ENCODE assay signal across 13 cellular contexts in genomic region chr4:102599455-102599854, GRCh38.
A peak's percentile ranks its signal among the peaks of the same experiment; 100 is the strongest.
DNase-seq lines count a peak whose midpoint lies in the region; ATAC-seq and TF ChIP-seq lines count a peak whose summit lies in the region.
"Had no signal": no experiment of that assay in that cellular context is flagged by ENCODE, and none has a peak within 500 bp of the region (broad histone marks: within the 10 kb centered on the region; RNA-seq: fewer than 3 reads in every experiment).

No MANE protein-coding gene starts in this region.

- H3K4ac ChIP-seq in mesenchymal stem cell (ENCODE audit: low read depth in 1 of 2, low read length in 2 of 2): no peak overlapping the region

- no peak overlapping the region for H2AFZ ChIP-seq in mesenchymal stem cell (ENCODE audit: low read depth, low read length)

- H3K27ac Mint-ChIP-seq in T-helper 2 cell treated with Interferon-gamma antibody and Interleukin-4, amounts not matched to agents 5 μg/mL and 100 μg/mL, for 36 hours: peak overlapping the region; percentile 92
- H3K27ac Mint-ChIP-seq in activated CD4-positive, alpha-beta memory T cell treated with anti-CD3 and anti-CD28 coated beads for 36 hours: peak overlapping the region; percentile 89

- no peak for DNase-seq in T-helper 2 cell treated with Interferon-gamma antibody and Interleukin-4, amounts not matched to agents 5 μg/mL and 100 μg/mL, for 36 hours (ENCODE audit: low spot score)
- no peak for DNase-seq in T-helper 2 cell
- DNase-seq in activated CD4-positive, alpha-beta memory T cell treated with anti-CD3 and anti-CD28 coated beads for 36 hours: no peak
- DNase-seq in mesenchymal stem cell: no peak
- no peak for DNase-seq in anterior cingulate cortex (lab: John Stamatoyannopoulos, UW)
- DNase-seq in stomach: no peak
- DNase-seq: NCI-H2227 treated with DMSO at 0.1 percent for 48 hours, sigmoid colon had no signal

- H4K91ac ChIP-seq in mesenchymal stem cell (ENCODE audit: low read length): no peak overlapping the region

- no peak overlapping the region for H3K14ac ChIP-seq in mesenchymal stem cell (ENCODE audit: low read length in 2 of 2)

- H3K9me3 Mint-ChIP-seq in T-helper 2 cell treated with Interferon-gamma antibody and Interleukin-4, amounts not matched to agents 5 μg/mL and 100 μg/mL, for 36 hours: peaks cover 2% of the 10 kb centered on the region
- H3K9me3 Mint-ChIP-seq in activated CD4-positive, alpha-beta memory T cell treated with anti-CD3 and anti-CD28 coated beads for 36 hours: no peaks in the 10 kb centered on the region
- H3K9me3 Mint-ChIP-seq: central memory CD8-positive, alpha-beta T cell had no signal

- H3K27me3 Mint-ChIP-seq in T-helper 2 cell treated with Interferon-gamma antibody and Interleukin-4, amounts not matched to agents 5 μg/mL and 100 μg/mL, for 36 hours (ENCODE audit: low read depth): no peaks in the 10 kb centered on the region
- H3K27me3 Mint-ChIP-seq in activated CD4-positive, alpha-beta memory T cell treated with anti-CD3 and anti-CD28 coated beads for 36 hours: no peaks in the 10 kb centered on the region
- H3K27me3 Mint-ChIP-seq: central memory CD8-positive, alpha-beta T cell had no signal

- H3K4me1 ChIP-seq in mesenchymal stem cell (ENCODE audit: control insufficient read depth, insufficient read depth, low read depth, low read length): peaks cover 12% of the 10 kb centered on the region
- H3K4me1 ChIP-seq in stomach: peaks cover 0 to 10% (median 0%) of the 10 kb centered on the region in 4 donors
- H3K4me1 ChIP-seq: tibial nerve had no signal

- H3K27me3 ChIP-seq in mesenchymal stem cell (ENCODE audit: control insufficient read depth in 1 of 2, insufficient read depth in 1 of 2, low read length in 2 of 2) (no peaks in the 10 kb centered on the region), stomach (no peaks in the 10 kb centered on the region)
- H3K27me3 ChIP-seq: sigmoid colon, tibial nerve had no signal

- POLR2A ChIA-PET in activated CD4-positive, alpha-beta memory T cell treated with anti-CD3 and anti-CD28 coated beads for 36 hours (lab: Charles Lee): interaction anchor here (0.6 to 1.3 kb wide), 3 partner anchors 13 to 74 kb away, joined by 3 read pairs; no protein-coding TSS in a partner anchor

- H3K4me3 ChIP-seq in mesenchymal stem cell (ENCODE audit: insufficient read depth in 1 of 2, low read depth in 1 of 2, low read length in 2 of 2) (no peak overlapping the region), stomach (no peak overlapping the region)
- H3K4me3 ChIP-seq: sigmoid colon, tibial nerve had no signal

- H3K18ac ChIP-seq in mesenchymal stem cell (ENCODE audit: low read depth in 1 of 2, low read length in 2 of 2): no peak overlapping the region

- no peak overlapping the region for H2BK12ac ChIP-seq in mesenchymal stem cell (ENCODE audit: low read length in 2 of 2)

- no peak for TF ChIP-seq POLR2A in stomach (IDR thresholded peaks at IDR 0.05)

- no peak overlapping the region for H2BK5ac ChIP-seq in mesenchymal stem cell (ENCODE audit: low read depth, low read length, poor library complexity, severe bottlenecking)

- CTCF ChIA-PET in activated CD4-positive, alpha-beta memory T cell treated with anti-CD3 and anti-CD28 coated beads for 36 hours (lab: Charles Lee): interaction anchor here (0.8 to 1.5 kb wide), 5 partner anchors 13 to 28 kb away, joined by 3 read pairs; no protein-coding TSS in a partner anchor

- no peak overlapping the region for H3K4me2 ChIP-seq in mesenchymal stem cell (ENCODE audit: low read length, poor library complexity, severe bottlenecking)

- TF ChIP-seq CTCF in stomach (IDR thresholded peaks at IDR 0.05): no peak

- peak overlapping the region; percentile 25 for H2AK5ac ChIP-seq in mesenchymal stem cell (ENCODE audit: low read length, severe bottlenecking)

- peak overlapping the region; percentile 73 for H3K4me3 Mint-ChIP-seq in T-helper 2 cell treated with Interferon-gamma antibody and Interleukin-4, amounts not matched to agents 5 μg/mL and 100 μg/mL, for 36 hours
- no peak overlapping the region for H3K4me3 Mint-ChIP-seq in activated CD4-positive, alpha-beta memory T cell treated with anti-CD3 and anti-CD28 coated beads for 36 hours

- H2BK15ac ChIP-seq in mesenchymal stem cell (ENCODE audit: low read depth, poor library complexity, severe bottlenecking): no peak overlapping the region

- no peaks in the 10 kb centered on the region for H3K9me3 ChIP-seq in mesenchymal stem cell (ENCODE audit: control insufficient read depth, low read length)
- H3K9me3 ChIP-seq in stomach: no peaks in the 10 kb centered on the region
- H3K9me3 ChIP-seq: sigmoid colon, tibial nerve had no signal

- intact Hi-C loops in activated CD4-positive, alpha-beta memory T cell treated with anti-CD3 and anti-CD28 coated beads for 36 hours (cut with micrococcal nuclease): loop anchor here (1.0 to 2.0 kb wide), 4 partner anchors 9 to 48 kb away; no protein-coding TSS in a partner anchor
- intact Hi-C loops in stomach (cut with DNase I; ENCODE audit: low total_unique reads): no loop called here

- no peak overlapping the region for H3K23ac ChIP-seq in mesenchymal stem cell (ENCODE audit: low read length in 2 of 2)

- H3K79me1 ChIP-seq in mesenchymal stem cell (replicated peaks; ENCODE audit: low read length, poor library complexity, severe bottlenecking): peaks cover 4% of the 10 kb centered on the region

- no peak for TF ChIP-seq EP300 in stomach (IDR thresholded peaks at IDR 0.05)

- H3K27ac ChIP-seq in mesenchymal stem cell (ENCODE audit: low read length, poor library complexity, severe bottlenecking) (peak overlapping the region; percentile 11), stomach (no peak overlapping the region)
- H3K27ac ChIP-seq: HL-60, sigmoid colon, tibial nerve had no signal

- no peak overlapping the region for H4K8ac ChIP-seq in mesenchymal stem cell (ENCODE audit: low read length)

- H3K36me3 ChIP-seq in mesenchymal stem cell (ENCODE audit: control insufficient read depth in 1 of 2, insufficient read depth in 2 of 2, low read depth in 1 of 2, low read length in 2 of 2) (peaks cover 9 to 93% of the 10 kb centered on the region in 2 experiments), stomach (peaks cover 44 to 100% (median 100%) of the 10 kb centered on the region in 4 donors)

- H3K4me1 Mint-ChIP-seq in T-helper 2 cell treated with Interferon-gamma antibody and Interleukin-4, amounts not matched to agents 5 μg/mL and 100 μg/mL, for 36 hours (ENCODE audit: low read depth): peaks cover 65% of the 10 kb centered on the region
- peaks cover 68% of the 10 kb centered on the region for H3K4me1 Mint-ChIP-seq in activated CD4-positive, alpha-beta memory T cell treated with anti-CD3 and anti-CD28 coated beads for 36 hours (ENCODE audit: low read depth)

- peaks cover 87% of the 10 kb centered on the region for H3K36me3 Mint-ChIP-seq in T-helper 2 cell treated with Interferon-gamma antibody and Interleukin-4, amounts not matched to agents 5 μg/mL and 100 μg/mL, for 36 hours (ENCODE audit: low read depth)
- peaks cover 78% of the 10 kb centered on the region for H3K36me3 Mint-ChIP-seq in activated CD4-positive, alpha-beta memory T cell treated with anti-CD3 and anti-CD28 coated beads for 36 hours

- 97% methylated on average over 3 of the region's 4 CpGs for WGBS in mesenchymal stem cell
- WGBS in stomach, 5 donors: 86 to 91% (median 89%) methylated on average over 4 of the region's 4 CpGs

- no peak overlapping the region for H2BK120ac ChIP-seq in mesenchymal stem cell (ENCODE audit: low read depth, low read length)

- ATAC-seq in GM21529 (IDR thresholded peaks at IDR 0.05; ENCODE audit: unreplicated experiment) (peak; percentile 9), HG03520 (IDR thresholded peaks at IDR 0.05; ENCODE audit: unreplicated experiment) (no peak)

- H3K9ac ChIP-seq in mesenchymal stem cell (ENCODE audit: low read length): no peak overlapping the region
